In the genomic region with DNA sequence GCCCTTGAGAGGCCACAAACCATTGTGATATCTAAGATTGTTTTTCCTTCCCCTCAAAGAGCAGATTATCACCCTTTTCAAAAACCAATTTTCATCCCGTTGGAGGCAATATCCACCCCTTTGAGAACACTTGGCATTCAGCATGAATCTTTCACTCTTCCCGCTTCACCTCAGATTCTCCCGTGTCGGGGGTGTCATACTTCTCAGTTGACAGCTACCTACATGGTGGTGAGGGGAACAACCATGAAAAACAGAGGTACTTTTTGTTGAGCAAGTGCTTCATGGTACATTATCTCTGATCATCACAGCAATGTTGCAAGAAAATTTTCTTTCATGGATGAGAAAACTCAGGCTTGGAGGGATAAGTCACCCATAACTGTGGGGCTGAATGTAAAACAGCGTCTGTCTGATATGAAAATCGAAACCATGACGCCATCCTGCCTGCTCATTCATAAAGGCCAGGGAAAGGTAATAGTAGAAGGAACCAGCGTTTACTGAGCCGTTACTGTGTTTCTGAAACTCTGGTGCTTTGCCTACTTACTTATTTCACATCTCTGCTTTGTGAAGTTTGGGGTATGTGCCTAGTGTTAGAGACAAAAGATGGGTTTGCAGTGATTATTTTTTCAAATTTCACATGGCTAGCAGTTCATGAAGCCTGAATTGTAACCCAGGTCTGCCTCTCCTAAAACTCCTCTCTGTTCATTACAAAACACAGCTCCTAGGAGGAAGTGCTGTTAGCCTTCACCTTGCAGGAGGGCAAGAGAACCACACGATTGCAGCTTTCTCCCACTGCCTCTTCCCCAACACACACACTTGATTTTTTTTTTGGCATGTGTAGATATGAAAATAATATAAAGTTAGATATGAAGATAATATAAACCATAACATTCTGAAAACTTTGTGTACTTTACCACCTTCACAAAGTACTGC, we compare ENCODE assay signal across 12 cellular contexts.
DNase-seq lines count a peak whose midpoint lies in the region; ATAC-seq lines count a peak whose summit lies in the region.
"Had no signal": no experiment of that assay in that cellular context is flagged by ENCODE, and none has a peak within 500 bp of the region (broad histone marks: within the 10 kb centered on the region; RNA-seq: fewer than 3 reads in every experiment).

No MANE protein-coding gene starts in this region.

- peak; percentile 27 for DNase-seq in NCI-H510A treated with DMSO at 0.1 percent for 48 hours (lab: John Stamatoyannopoulos, UW)
- no peak for DNase-seq in NCI-H510A (lab: John Stamatoyannopoulos, UW)
- no peak for DNase-seq in NCI-H2171 treated with DMSO at 0.1 percent for 48 hours (lab: John Stamatoyannopoulos, UW)
- no peak for DNase-seq in COR-L47 (lab: John Stamatoyannopoulos, UW)
- DNase-seq in activated gamma-delta T cell treated with Interleukin-2 at 50 U/mL for 16 hours = no peak
- DNase-seq: transverse colon had no signal

- peaks cover 6% of the 10 kb centered on the region for H3K4me1 Mint-ChIP-seq in stimulated activated memory B cell treated with anti-CD40 and anti-IgM and Interleukin-4, amounts not matched to agents 10 μg/mL and 1 μg/mL and 100 μg/mL, for 72 hours
- H3K4me1 Mint-ChIP-seq: activated T-helper 17 cell treated with anti-CD3 and anti-CD28 coated beads, Interleukin-2, amount 50 U/mL, for 72 hours; central memory CD8-positive, alpha-beta T cell had no signal

- H3K27ac Mint-ChIP-seq in stimulated activated memory B cell treated with anti-CD40 and anti-IgM and Interleukin-4, amounts not matched to agents 10 μg/mL and 1 μg/mL and 100 μg/mL, for 72 hours = no peak overlapping the region
- H3K27ac Mint-ChIP-seq: activated T-helper 17 cell treated with anti-CD3 and anti-CD28 coated beads, Interleukin-2, amount 50 U/mL, for 72 hours; progenitor cell of endocrine pancreas had no signal

- H3K36me3 Mint-ChIP-seq in stimulated activated memory B cell treated with anti-CD40 and anti-IgM and Interleukin-4, amounts not matched to agents 10 μg/mL and 1 μg/mL and 100 μg/mL, for 72 hours = no peaks in the 10 kb centered on the region

- H3K27me3 Mint-ChIP-seq in stimulated activated memory B cell treated with anti-CD40 and anti-IgM and Interleukin-4, amounts not matched to agents 10 μg/mL and 1 μg/mL and 100 μg/mL, for 72 hours = peaks cover 44% of the 10 kb centered on the region

- peaks cover 5% of the 10 kb centered on the region for H3K9me3 Mint-ChIP-seq in stimulated activated memory B cell treated with anti-CD40 and anti-IgM and Interleukin-4, amounts not matched to agents 10 μg/mL and 1 μg/mL and 100 μg/mL, for 72 hours
- H3K9me3 Mint-ChIP-seq: activated T-helper 17 cell treated with anti-CD3 and anti-CD28 coated beads, Interleukin-2, amount 50 U/mL, for 72 hours; central memory CD8-positive, alpha-beta T cell had no signal

- no peak overlapping the region for H3K4me3 Mint-ChIP-seq in stimulated activated memory B cell treated with anti-CD40 and anti-IgM and Interleukin-4, amounts not matched to agents 10 μg/mL and 1 μg/mL and 100 μg/mL, for 72 hours
- H3K4me3 Mint-ChIP-seq: activated T-helper 17 cell treated with anti-CD3 and anti-CD28 coated beads, Interleukin-2, amount 50 U/mL, for 72 hours; central memory CD8-positive, alpha-beta T cell had no signal

- ATAC-seq in HG02610 (IDR thresholded peaks at IDR 0.05; ENCODE audit: unreplicated experiment) = peak; percentile 93
- ATAC-seq in HG03520 (IDR thresholded peaks at IDR 0.05; ENCODE audit: unreplicated experiment) = peak; percentile 83
- peak; percentile 50 for ATAC-seq in stimulated activated memory B cell treated with anti-CD40 and anti-IgM and Interleukin-4, amounts not matched to agents 10 μg/mL and 1 μg/mL and 100 μg/mL, for 72 hours
- ATAC-seq: activated T-helper 17 cell treated with anti-CD3 and anti-CD28 coated beads, Interleukin-2, amount 50 U/mL, for 72 hours had no signal
